ENCODE assay signal across 4 cellular contexts in the genomic region with DNA sequence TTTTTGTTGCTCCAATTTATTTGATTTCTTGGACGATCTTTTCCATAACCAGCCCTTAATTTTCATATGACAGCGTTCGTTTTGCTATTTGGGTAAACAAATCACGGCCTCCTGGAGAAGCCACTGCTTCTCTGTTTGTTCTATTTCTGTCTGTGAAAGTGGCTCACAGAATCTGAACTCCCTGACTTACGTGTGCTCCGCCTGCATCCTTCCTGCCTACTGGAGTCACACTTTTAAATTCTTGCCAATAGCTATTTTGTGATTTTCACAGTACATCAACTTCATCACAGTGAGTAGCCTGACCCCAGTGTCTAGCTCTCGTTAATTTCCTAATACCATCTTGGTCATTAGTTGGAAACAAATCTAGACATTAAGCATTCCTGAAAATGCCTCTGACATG. TPM values are rescaled to one million over a fixed set of nuclear protein-coding genes. Genes with fewer than 3 reads are reported as not detected.
"Had no signal": no experiment of that assay in that cellular context is flagged by ENCODE, and none has a peak within 500 bp of the region (broad histone marks: within the 10 kb centered on the region; RNA-seq: fewer than 3 reads in every experiment).

No MANE protein-coding gene starts in this region.

- DNase-seq: GDM1, GF-D8 had no signal

- H3K4me3 ChIP-seq: GM12878 had no signal

- ATAC-seq: GM12878 had no signal

RNA-seq across cellular contexts. Expression of gene NPS, which starts 49.0 kb away (rescaled TPM):
- total RNA-seq: G401, GM12878 had no signal
- polyA plus RNA-seq: GM12878 had no signal
